16 cellular contexts compared by ENCODE assay signal in genomic region chr18:50817898-50818250, GRCh38. TPM values are rescaled to one million over a fixed set of nuclear protein-coding genes. Genes with fewer than 3 reads are reported as not detected.
A peak's percentile ranks its signal among the peaks of the same experiment; 100 is the strongest.
DNase-seq lines count a peak whose midpoint lies in the region; ATAC-seq and TF ChIP-seq lines count a peak whose summit lies in the region.
"Had no signal": no experiment of that assay in that cellular context is flagged by ENCODE, and none has a peak within 500 bp of the region (broad histone marks: within the 10 kb centered on the region; RNA-seq: fewer than 3 reads in every experiment).

No MANE protein-coding gene starts in this region.

- intact Hi-C loops in gastrocnemius medialis (cut with DNase I; ENCODE audit: low total_unique reads) = no loop called here

- 0 out of 2 replicates have a peak overlapping the region, but pooled peaks have one; percentile 74 for H3K4me2 ChIP-seq in BLaER1

- ATAC-seq in gastrocnemius medialis (peak in 1 of 2 donors; percentile 30), WTC11 (no peak), GM21528 (IDR thresholded peaks at IDR 0.05; ENCODE audit: low FRiP score, unreplicated experiment) (no peak), HG02763 (IDR thresholded peaks at IDR 0.05; ENCODE audit: unreplicated experiment) (no peak)

- TF ChIP-seq CTCF in astrocyte of the spinal cord (IDR thresholded peaks at IDR 0.05; ENCODE audit: low read depth, low read length) (no peak), fibroblast of pulmonary artery (IDR thresholded peaks at IDR 0.05; ENCODE audit: low read length, missing control alignments) (no peak), gastrocnemius medialis (IDR thresholded peaks at IDR 0.05 in 4 of 5, conservative IDR thresholded peaks at IDR 0.05 in 1 of 5) (no peak), WTC11 (IDR thresholded peaks at IDR 0.05) (no peak)

- H4K20me1 ChIP-seq in BLaER1 = 0 out of 2 replicates have a peak, but pooled peaks cover 8% of the 10 kb centered on the region

- peaks cover 82% of the 10 kb centered on the region for H3K4me1 ChIP-seq in BLaER1
- H3K4me1 ChIP-seq in gastrocnemius medialis = peaks cover 22 to 25% of the 10 kb centered on the region in 2 donors
- H3K4me1 ChIP-seq: prostate gland had no signal

- in situ Hi-C loops in astrocyte of the spinal cord (cut with HindIII; ENCODE audit: low sequenced_read_pairs) = no loop called here
- in situ Hi-C loops in gastrocnemius medialis (cut with MboI; ENCODE audit: low sequenced_read_pairs in 4 of 4) = loop anchor here in 2 of 4 donors (5.0 to 10.0 kb wide), 4 partner anchors 49 to 234 kb away; no protein-coding TSS in a partner anchor

- no peak overlapping the region for H3K9ac ChIP-seq in BLaER1

- peaks cover 7% of the 10 kb centered on the region for H3K9me3 Mint-ChIP-seq in WTC11
- H3K9me3 Mint-ChIP-seq: activated CD4-positive, alpha-beta memory T cell treated with anti-CD3 and anti-CD28 coated beads for 36 hours had no signal

- POLR2A ChIA-PET in WTC11 (lab: Charles Lee) = no interaction called here

- 0 out of 2 replicates have a peak, but pooled peaks cover 5% of the 10 kb centered on the region for H3K27me3 ChIP-seq in BLaER1
- no peaks in the 10 kb centered on the region for H3K27me3 ChIP-seq in gastrocnemius medialis
- H3K27me3 ChIP-seq: heart right ventricle had no signal

- H3K36me3 Mint-ChIP-seq in WTC11 = no peaks in the 10 kb centered on the region
- H3K36me3 Mint-ChIP-seq: activated CD4-positive, alpha-beta memory T cell treated with anti-CD3 and anti-CD28 coated beads for 36 hours had no signal

- H3K27ac Mint-ChIP-seq in WTC11 = no peak overlapping the region
- H3K27ac Mint-ChIP-seq: activated CD4-positive, alpha-beta memory T cell treated with anti-CD3 and anti-CD28 coated beads for 36 hours had no signal

- no peak overlapping the region for H3K27ac ChIP-seq in BLaER1
- H3K27ac ChIP-seq in gastrocnemius medialis = peak overlapping the region in 3 of 4 donors; percentile 59 to 69 (median 68)
- H3K27ac ChIP-seq: heart right ventricle, prostate gland had no signal

- H3K4me3 ChIP-seq in BLaER1 = no peak overlapping the region
- H3K4me3 ChIP-seq in astrocyte of the spinal cord (ENCODE audit: low read depth, low read length) = no peak overlapping the region
- H3K4me3 ChIP-seq in fibroblast of pulmonary artery (replicated peaks; ENCODE audit: low read depth, low read length) = no peak overlapping the region
- H3K4me3 ChIP-seq in gastrocnemius medialis = no peak overlapping the region
- H3K4me3 ChIP-seq: heart right ventricle, prostate gland had no signal

- no peak for TF ChIP-seq POLR2A in gastrocnemius medialis (IDR thresholded peaks at IDR 0.05)

- no peaks in the 10 kb centered on the region for H3K9me3 ChIP-seq in BLaER1
- no peaks in the 10 kb centered on the region for H3K9me3 ChIP-seq in gastrocnemius medialis
- H3K9me3 ChIP-seq: heart right ventricle, prostate gland had no signal

- H3K36me3 ChIP-seq in BLaER1 (no peaks in the 10 kb centered on the region), gastrocnemius medialis (no peaks in the 10 kb centered on the region)
- H3K36me3 ChIP-seq: heart right ventricle, prostate gland had no signal

- peaks cover 24% of the 10 kb centered on the region for H3K4me1 Mint-ChIP-seq in WTC11

- DNase-seq in astrocyte of the spinal cord (ENCODE audit: low read depth, low spot score) = peak; percentile 69
- DNase-seq in fibroblast of pulmonary artery (ENCODE audit: low read depth) = peak; percentile 76
- no peak for DNase-seq in gastrocnemius medialis
- DNase-seq in WTC11 (ENCODE audit: low spot score) = no peak
- DNase-seq in NCI-H345 (lab: John Stamatoyannopoulos, UW) = no peak
- DNase-seq: activated CD4-positive, alpha-beta memory T cell treated with anti-CD3 and anti-CD28 coated beads for 36 hours; DMS153; HCEC 1CT; heart right ventricle; NCI-H2227 treated with DMSO at 0.1 percent for 48 hours had no signal

- CTCF ChIA-PET in WTC11 (lab: Charles Lee) = interaction anchor here (0.6 to 1.3 kb wide), 2 partner anchors 61 to 293 kb away, joined by 3 to 4 read pairs; partner anchors contain the start of gene ME2

- no peak overlapping the region for H3K4me3 Mint-ChIP-seq in WTC11
- H3K4me3 Mint-ChIP-seq: activated CD4-positive, alpha-beta memory T cell treated with anti-CD3 and anti-CD28 coated beads for 36 hours had no signal

- H3K27me3 Mint-ChIP-seq in WTC11 (ENCODE audit: low read depth) = peaks cover 2% of the 10 kb centered on the region; the same call in 1 of the 2 replicates
- H3K27me3 Mint-ChIP-seq: B cell had no signal

TF ChIP-seq in WTC11, 78 proteins besides CTCF, POLR2A, EP300 and RAD21:
- no peak for TF ChIP-seq ETV6 (CRISPR knock-in tag; IDR thresholded peaks at IDR 0.05)

RNA-seq across cellular contexts. Expression of gene MRO, which starts 1.9 kb away (rescaled TPM):
- total RNA-seq in gastrocnemius medialis (1 to 10 TPM in 1 of 4 donors, under 1 TPM in 2, not detected in 1; 0.18 to 1.4 (median 0.49) TPM), WTC11 (2021) (0.71 to 2.1 TPM (median 1.1 TPM) in 3 replicates)
- total RNA-seq: activated CD4-positive, alpha-beta memory T cell treated with anti-CD3 and anti-CD28 coated beads for 36 hours; B cell; kidney epithelial cell had no signal

Comparison
In these comparisons a context has a peak if more than half of its experiments do, and no peak if none do; other contexts are left out.
1. DNase-seq: peak in astrocyte of the spinal cord (single experiment) and fibroblast of pulmonary artery (single experiment); none in gastrocnemius medialis (0 of 2), WTC11 (single experiment) and NCI-H345 (single experiment).